Comparison of ENCODE assay signal across 14 cellular contexts in the genomic region with DNA sequence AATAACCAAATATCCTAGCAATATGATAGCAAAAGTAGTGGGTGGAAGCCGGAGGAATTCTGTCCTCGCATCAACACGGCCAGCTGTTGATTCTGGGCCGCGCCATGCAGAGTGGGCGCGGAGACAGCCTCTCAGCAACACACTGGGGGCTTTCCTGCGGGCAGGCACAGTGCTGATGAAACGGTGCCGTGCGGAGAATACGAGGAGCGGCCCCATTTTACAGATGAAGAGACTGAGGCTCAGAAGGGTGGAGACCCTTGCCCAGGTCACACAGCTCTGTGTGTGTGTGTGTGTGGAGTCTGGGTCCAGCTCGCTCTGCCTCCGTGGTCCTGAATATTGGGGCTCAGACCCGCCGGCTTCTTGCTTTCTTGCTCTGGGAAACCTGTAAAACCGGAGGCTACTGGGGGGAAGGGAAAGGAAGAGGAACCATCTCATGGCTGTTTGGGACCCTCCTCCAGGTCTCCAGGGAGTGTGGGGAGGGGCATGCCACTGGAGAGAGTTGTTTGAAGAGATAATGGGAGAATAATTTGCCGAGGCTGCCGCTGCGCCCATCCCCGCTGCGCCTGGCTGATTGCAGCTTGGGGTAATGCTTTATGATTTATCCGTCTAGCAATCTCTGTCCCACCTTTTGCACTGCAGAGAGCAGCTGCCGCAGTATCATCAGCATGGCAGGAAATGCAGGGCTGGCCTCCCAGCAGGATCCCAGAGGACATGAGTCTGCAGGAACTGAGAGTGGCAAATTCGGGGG. TPM values are rescaled to one million over a fixed set of nuclear protein-coding genes. Genes with fewer than 3 reads are reported as not detected.
DNase-seq lines count a peak whose midpoint lies in the region; ATAC-seq, FAIRE-seq and TF ChIP-seq lines count a peak whose summit lies in the region.
"Had no signal": no experiment of that assay in that cellular context is flagged by ENCODE, and none has a peak within 500 bp of the region (broad histone marks: within the 10 kb centered on the region; RNA-seq: fewer than 3 reads in every experiment).

No MANE protein-coding gene starts in this region.

- no peak for DNase-seq in HepG2 (ENCODE audit: low spot score)
- no peak for DNase-seq in right lobe of liver
- DNase-seq in uterus = no peak
- DNase-seq in mucosa of gallbladder (ENCODE audit: low spot score) = no peak
- no peak for DNase-seq in activated naive CD4-positive, alpha-beta T cell (lab: John Stamatoyannopoulos, UW)
- DNase-seq: activated CD8-positive, alpha-beta memory T cell treated with anti-CD3 and anti-CD28 coated beads, Interleukin-2, amount 50 U/mL, for 48 hours; DMS 273 treated with DMSO at 0.1 percent for 48 hours; kidney; naive thymus-derived CD4-positive, alpha-beta T cell; NCI-H526; SIG-M5 had no signal

- H3K27ac ChIP-seq in HepG2 (ENCODE audit: extremely low read length, insufficient read depth, low read length) (no peak overlapping the region), right lobe of liver (no peak overlapping the region), angular gyrus (ENCODE audit: low read depth, low read length) (peak overlapping the region; percentile 86), muscle layer of colon (ENCODE audit: low read depth, low read length) (peak overlapping the region; percentile 68), uterus (peak overlapping the region; percentile 89 to 96)

- no peak overlapping the region for H3K9ac ChIP-seq in HepG2 (ENCODE audit: insufficient read depth, low read depth, low read length)
- no peak overlapping the region for H3K9ac ChIP-seq in muscle layer of colon (ENCODE audit: low read length)

- TF ChIP-seq CTCF in HepG2 (CRISPR knock-in tag; IDR thresholded peaks at IDR 0.05) = no peak
- no peak for TF ChIP-seq CTCF in right lobe of liver (IDR thresholded peaks at IDR 0.05)
- TF ChIP-seq CTCF in uterus (IDR thresholded peaks at IDR 0.05) = no peak

- intact Hi-C loops in HepG2 (cut with micrococcal nuclease; ENCODE audit: unreplicated experiment) = no loop called here
- intact Hi-C loops in right lobe of liver (cut with DNase I) = no loop called here
- intact Hi-C loops in uterus (cut with DNase I; ENCODE audit: low total_unique reads) = no loop called here

- CTCF ChIA-PET in HepG2 (lab: Yijun Ruan, JAX; ENCODE audit: low intra/inter-chr PET ratio, low total read pairs) = no interaction called here

- in situ Hi-C loops in HepG2 (cut with HindIII; ENCODE audit: extremely low pct_ligation_motif_present, low pct_unique_long_range_greater_than_20kb) = no loop called here

- H2AFZ ChIP-seq in HepG2 (ENCODE audit: low read length) = no peak overlapping the region

- no peaks in the 10 kb centered on the region for H4K20me1 ChIP-seq in HepG2 (ENCODE audit: insufficient read depth, low read length)

- 89% methylated on average over 25 of the region's 26 CpGs for WGBS in HepG2 (ENCODE audit: low lambda C conversion rate)
- 73% methylated on average over 10 of the region's 26 CpGs for WGBS in right lobe of liver (ENCODE audit: insufficient coverage, low coverage, low lambda C conversion rate, missing lambda C conversion rate)

- TF ChIP-seq EP300 in HepG2 (IDR thresholded peaks at IDR 0.05; ENCODE audit: low read depth in 2 of 2, low read length in 2 of 2) (no peak), HepG2 (CRISPR knock-in tag; IDR thresholded peaks at IDR 0.05; ENCODE audit: borderline replicate concordance) (no peak)

- no peaks in the 10 kb centered on the region for H3K27me3 ChIP-seq in HepG2 (ENCODE audit: control insufficient read depth in 1 of 2, insufficient read depth in 2 of 2, low read length in 2 of 2)
- no peaks in the 10 kb centered on the region for H3K27me3 ChIP-seq in right lobe of liver
- H3K27me3 ChIP-seq in muscle layer of colon (ENCODE audit: control insufficient read depth in 1 of 2, insufficient read depth in 2 of 2, low read length in 2 of 2) = no peaks in the 10 kb centered on the region
- H3K27me3 ChIP-seq in uterus = no peaks in the 10 kb centered on the region

- H3K4me3 ChIP-seq in HepG2 (replicated peaks in 1 of 3; ENCODE audit: insufficient read depth in 1 of 3, low read depth in 2 of 3, low read length in 3 of 3) (no peak overlapping the region), right lobe of liver (no peak overlapping the region), muscle layer of colon (ENCODE audit: low read depth in 1 of 2, low read length in 2 of 2) (no peak overlapping the region), uterus (no peak overlapping the region)

- TF ChIP-seq RAD21 in HepG2 (CRISPR knock-in tag; IDR thresholded peaks at IDR 0.05) = no peak

- H3K4me2 ChIP-seq in HepG2 (ENCODE audit: low read depth, low read length) = no peak overlapping the region

- no peak for TF ChIP-seq POLR2A in HepG2 (IDR thresholded peaks at IDR 0.05; ENCODE audit: insufficient read depth in 1 of 2, low read depth in 2 of 2, low read length in 2 of 2)
- TF ChIP-seq POLR2A in right lobe of liver (IDR thresholded peaks at IDR 0.05) = no peak
- no peak for TF ChIP-seq POLR2A in uterus (IDR thresholded peaks at IDR 0.05)

- FAIRE-seq in HepG2 (lab: Jason Lieb, UNC) = no peak
- FAIRE-seq: kidney had no signal

- no peaks in the 10 kb centered on the region for H3K79me2 ChIP-seq in HepG2 (ENCODE audit: insufficient read depth, low read length)

- H3K9me3 ChIP-seq in HepG2 (ENCODE audit: low read length) (no peaks in the 10 kb centered on the region), right lobe of liver (no peaks in the 10 kb centered on the region), muscle layer of colon (ENCODE audit: low read length) (no peaks in the 10 kb centered on the region), uterus (no peaks in the 10 kb centered on the region)

- no TSS peak for BruUV-seq in HepG2 (replicated peaks; lab: Mats Ljungman, UMichigan)

- H3K36me3 ChIP-seq in HepG2 (replicated peaks in 1 of 2; ENCODE audit: control insufficient read depth in 1 of 2, insufficient read depth in 2 of 2, low read length in 2 of 2) (no peaks in the 10 kb centered on the region), right lobe of liver (no peaks in the 10 kb centered on the region), muscle layer of colon (ENCODE audit: insufficient read depth, low read length) (peaks cover 12% of the 10 kb centered on the region), uterus (no peaks in the 10 kb centered on the region)

- POLR2A ChIA-PET in HepG2 (lab: Yijun Ruan, JAX) = no interaction called here

- ATAC-seq in HepG2 = no peak
- ATAC-seq in right lobe of liver = no peak
- no peak for ATAC-seq in HG02759 (IDR thresholded peaks at IDR 0.05; ENCODE audit: unreplicated experiment)
- ATAC-seq: naive thymus-derived CD4-positive, alpha-beta T cell had no signal

- H3K4me1 ChIP-seq in HepG2 (ENCODE audit: insufficient read depth, low read length) (no peaks in the 10 kb centered on the region), right lobe of liver (no peaks in the 10 kb centered on the region), muscle layer of colon (ENCODE audit: insufficient read depth, low read length) (peaks cover 57% of the 10 kb centered on the region), uterus (no peaks in the 10 kb centered on the region)

RNA-seq across cellular contexts. Expression of gene NCS1, which starts 36.6 kb away (rescaled TPM):
- total RNA-seq in HepG2 (2016; rRNA removed; fragmentation: Illumina TruSeq; extraction: Trizol) (6.1 and 6.9 TPM in 2 replicates), right lobe of liver (1 to 10 TPM; 1.6 to 3.3 (median 2.8) TPM), uterus (10 to 100 TPM in 3 of 4 donors, 1 to 10 TPM in 1; 4.1 to 99.3 (median 39.0) TPM), mucosa of gallbladder (50.3 TPM)
- total RNA-seq in HepG2 (2016; cell fraction: cytosol; rRNA removed; fragmentation: Illumina TruSeq; extraction: Trizol; ENCODE audit: low read depth) = 6.7 and 7.8 TPM in 2 replicates
- total RNA-seq in HepG2 (2016; cell fraction: insoluble cytoplasmic fraction; rRNA removed; fragmentation: Illumina TruSeq; extraction: Trizol) = 5.1 and 5.3 TPM in 2 replicates
- 12.6 and 14.1 TPM in 2 replicates for total RNA-seq in HepG2 (2016; cell fraction: membrane; rRNA removed; fragmentation: Illumina TruSeq; extraction: Trizol)
- 2.1 and 3.4 TPM in 2 replicates for total RNA-seq in HepG2 (2016; cell fraction: nucleus; rRNA removed; fragmentation: Illumina TruSeq; extraction: Trizol)
- 4.1 and 4.7 TPM in 2 replicates for polyA plus RNA-seq in HepG2 (2011; rRNA removed)
- 3.9 TPM in 2 replicates for polyA plus RNA-seq in HepG2 (2011; cell fraction: cytosol; rRNA removed)
- 1.7 and 2.5 TPM in 2 replicates for polyA plus RNA-seq in HepG2 (2011; cell fraction: nucleus; rRNA removed)
- 1.4 and 1.6 TPM in 2 replicates for polyA plus RNA-seq in HepG2 (2012)
- 17.2 and 18.8 TPM in 2 replicates for polyA plus RNA-seq in HepG2 (2016; cell fraction: cytosol; fragmentation: Illumina TruSeq; extraction: Trizol; ENCODE audit: low read depth)
- polyA plus RNA-seq in HepG2 (2016; cell fraction: insoluble cytoplasmic fraction; fragmentation: Illumina TruSeq; extraction: Trizol; ENCODE audit: low read depth) = 7.4 and 8.4 TPM in 2 replicates
- polyA plus RNA-seq in HepG2 (2016; cell fraction: membrane; fragmentation: Illumina TruSeq; extraction: Trizol; ENCODE audit: low read depth) = 16.6 and 20.9 TPM in 2 replicates
- polyA plus RNA-seq in HepG2 (2016; cell fraction: nucleus; fragmentation: Illumina TruSeq; extraction: Trizol; ENCODE audit: insufficient read depth, low read depth) = 6.6 and 7.1 TPM in 2 replicates
- 5.0 and 83.3 TPM in 2 replicates for polyA minus RNA-seq in HepG2 (2011; rRNA and poly(A)+ RNA removed; ENCODE audit: low replicate concordance)
- polyA minus RNA-seq in HepG2 (2011; cell fraction: cytosol; rRNA and poly(A)+ RNA removed) = 2.5 and 3.3 TPM in 2 replicates
- 0.99 and 1.0 TPM in 2 replicates for polyA minus RNA-seq in HepG2 (2011; cell fraction: nucleus; rRNA and poly(A)+ RNA removed)
- polyA plus RNA-seq: naive thymus-derived CD4-positive, alpha-beta T cell had no signal

RNA-seq across cellular contexts. Expression of gene HMCN2, which starts 56.8 kb away (rescaled TPM):
- 0.09 TPM in 1 of 2 replicates, not detected in the other for total RNA-seq in HepG2 (2016; rRNA removed; fragmentation: Illumina TruSeq; extraction: Trizol)
- total RNA-seq in HepG2 (2016; cell fraction: cytosol; rRNA removed; fragmentation: Illumina TruSeq; extraction: Trizol; ENCODE audit: low read depth) = 0.09 TPM in 1 of 2 replicates, not detected in the other
- 0.02 TPM in 1 of 2 replicates, not detected in the other for total RNA-seq in HepG2 (2016; cell fraction: insoluble cytoplasmic fraction; rRNA removed; fragmentation: Illumina TruSeq; extraction: Trizol)
- not detected in 2 replicates for total RNA-seq in HepG2 (2016; cell fraction: membrane; rRNA removed; fragmentation: Illumina TruSeq; extraction: Trizol)
- total RNA-seq in HepG2 (2016; cell fraction: nucleus; rRNA removed; fragmentation: Illumina TruSeq; extraction: Trizol) = not detected in 2 replicates
- 0.09 TPM in 1 of 2 replicates, not detected in the other for polyA plus RNA-seq in HepG2 (2011; rRNA removed)
- polyA plus RNA-seq in HepG2 (2011; cell fraction: cytosol; rRNA removed) = 0.01 TPM in 1 of 2 replicates, not detected in the other
- polyA plus RNA-seq in HepG2 (2011; cell fraction: nucleus; rRNA removed) = 0.06 and 0.14 TPM in 2 replicates
- not detected in 2 replicates for polyA plus RNA-seq in HepG2 (2012)
- not detected in 2 replicates for polyA plus RNA-seq in HepG2 (2016; cell fraction: cytosol; fragmentation: Illumina TruSeq; extraction: Trizol; ENCODE audit: low read depth)
- polyA plus RNA-seq in HepG2 (2016; cell fraction: insoluble cytoplasmic fraction; fragmentation: Illumina TruSeq; extraction: Trizol; ENCODE audit: low read depth) = not detected in 2 replicates
- not detected in 2 replicates for polyA plus RNA-seq in HepG2 (2016; cell fraction: membrane; fragmentation: Illumina TruSeq; extraction: Trizol; ENCODE audit: low read depth)
- polyA plus RNA-seq in HepG2 (2016; cell fraction: nucleus; fragmentation: Illumina TruSeq; extraction: Trizol; ENCODE audit: insufficient read depth, low read depth) = not detected in 2 replicates
- 0.35 TPM in 1 of 2 replicates, not detected in the other for polyA minus RNA-seq in HepG2 (2011; rRNA and poly(A)+ RNA removed; ENCODE audit: low replicate concordance)
- polyA minus RNA-seq in HepG2 (2011; cell fraction: cytosol; rRNA and poly(A)+ RNA removed) = not detected in 2 replicates
- not detected in 2 replicates for polyA minus RNA-seq in HepG2 (2011; cell fraction: nucleus; rRNA and poly(A)+ RNA removed)
- total RNA-seq in right lobe of liver = 1 to 10 TPM in 4 of 6 experiments, under 1 TPM in 2; 0.31 to 2.0 (median 1.1) TPM
- 10 to 100 TPM in 3 of 4 donors, 1 to 10 TPM in 1; 1.8 to 46.7 (median 24.4) TPM for total RNA-seq in uterus
- total RNA-seq in mucosa of gallbladder = 1.8 TPM
- total RNA-seq: naive thymus-derived CD4-positive, alpha-beta T cell had no signal
- polyA plus RNA-seq: naive thymus-derived CD4-positive, alpha-beta T cell had no signal

Comparison
In these comparisons a context has a peak if more than half of its experiments do, and no peak if none do; other contexts are left out.
1. H3K27ac ChIP-seq: peak in angular gyrus (single experiment), muscle layer of colon (single experiment) and uterus (2 of 2); none in HepG2 (single experiment) and right lobe of liver (0 of 3).